In the genomic region with DNA sequence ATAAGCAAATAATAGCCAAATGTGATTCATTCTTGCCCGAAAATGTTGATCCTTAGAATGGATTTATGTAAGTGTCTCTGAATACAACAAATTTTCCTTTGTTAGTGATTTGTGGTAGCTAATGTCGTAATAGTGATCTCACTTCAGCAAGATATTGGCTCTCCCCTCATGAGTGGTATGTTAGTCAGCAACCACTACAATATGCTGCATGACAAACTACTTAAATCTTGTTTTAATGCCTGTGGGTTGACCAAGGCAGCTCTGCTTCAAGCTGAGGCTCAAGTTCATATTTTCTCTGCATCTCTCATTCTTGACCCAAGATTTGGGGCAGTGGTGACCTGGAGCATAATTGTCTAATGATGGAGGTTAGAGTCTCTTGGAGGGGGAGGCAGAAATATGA, we compare ENCODE assay signal across 14 cellular contexts. TPM values are rescaled to one million over a fixed set of nuclear protein-coding genes. Genes with fewer than 3 reads are reported as not detected.
DNase-seq lines count a peak whose midpoint lies in the region; ATAC-seq and TF ChIP-seq lines count a peak whose summit lies in the region.
"Had no signal": no experiment of that assay in that cellular context is flagged by ENCODE, and none has a peak within 500 bp of the region (broad histone marks: within the 10 kb centered on the region; RNA-seq: fewer than 3 reads in every experiment).

No MANE protein-coding gene starts in this region.

- CTCF ChIA-PET in AG04450 (lab: Charles Lee): interaction anchor here (0.6 to 1.6 kb wide), 2 partner anchors 64 to 66 kb away, joined by 4 to 6 read pairs; no protein-coding TSS in a partner anchor

- ATAC-seq in HG02973 (IDR thresholded peaks at IDR 0.05; ENCODE audit: unreplicated experiment): no peak

- H3K9me3 ChIP-seq in AG04450 (ENCODE audit: control insufficient read depth, insufficient read depth, low read length): no peaks in the 10 kb centered on the region
- H3K9me3 ChIP-seq: ascending aorta had no signal

- H3K27ac ChIP-seq in AG04450 (ENCODE audit: low read depth, low read length): peak overlapping the region; percentile 96
- H3K27ac ChIP-seq: ascending aorta had no signal

- no peak for TF ChIP-seq CTCF in AG04450 (IDR thresholded peaks at IDR 0.05; ENCODE audit: low read depth, low read length)

- POLR2A ChIA-PET in AG04450 (lab: Yijun Ruan, JAX): interaction anchor here (0.6 to 3.5 kb wide), 9 partner anchors 11 to 97 kb away, joined by 3 to 37 read pairs (median 5); partner anchors contain the start of gene GALNT15

- no peak overlapping the region for H3K4me3 ChIP-seq in AG04450 (ENCODE audit: low read depth, low read length)
- H3K4me3 ChIP-seq: ascending aorta had no signal

- DNase-seq in AG04450 (ENCODE audit: low read depth, low spot score) (peak; percentile 97), HPDE6-E6E7 (ENCODE audit: extremely low spot score) (peak; percentile 7), amniotic stem cell (lab: John Stamatoyannopoulos, UW) (peak; percentile 70), iris pigment epithelial cell (ENCODE audit: low read depth) (peak; percentile 99), NCI-H1105 (lab: John Stamatoyannopoulos, UW) (no peak), NCI-H2107 treated with DMSO at 0.1 percent for 48 hours (lab: John Stamatoyannopoulos, UW; ENCODE audit: unreplicated experiment) (no peak), nucleus accumbens (lab: John Stamatoyannopoulos, UW) (no peak)
- DNase-seq: activated CD8-positive, alpha-beta memory T cell treated with anti-CD3 and anti-CD28 coated beads, Interleukin-2, amount 50 U/mL, for 48 hours; CD4-positive, alpha-beta memory T cell; immature natural killer cell; NCI-H2227 treated with DMSO at 0.1 percent for 48 hours; small intestine had no signal

- no peaks in the 10 kb centered on the region for H3K27me3 ChIP-seq in AG04450 (ENCODE audit: control insufficient read depth, insufficient read depth, low read length)
- H3K27me3 ChIP-seq: ascending aorta had no signal

RNA-seq across cellular contexts. Expression of gene GALNT15, which starts 49.8 kb away (rescaled TPM):
- polyA plus RNA-seq in AG04450 (2011; rRNA removed): 23.0 and 27.9 TPM in 2 replicates
- 43.3 and 59.2 TPM in 2 replicates for polyA minus RNA-seq in AG04450 (2011; rRNA and poly(A)+ RNA removed)
- polyA plus RNA-seq: CD4-positive, alpha-beta memory T cell; immature natural killer cell had no signal

Comparison
In these comparisons a context has a peak if more than half of its experiments do, and no peak if none do; other contexts are left out.
1. DNase-seq: peak in AG04450 (single experiment), HPDE6-E6E7 (single experiment), amniotic stem cell (single experiment) and iris pigment epithelial cell (single experiment); none in NCI-H1105 (single experiment), NCI-H2107 treated with DMSO at 0.1 percent for 48 hours (single experiment) and nucleus accumbens (0 of 56).